In the genomic region with DNA sequence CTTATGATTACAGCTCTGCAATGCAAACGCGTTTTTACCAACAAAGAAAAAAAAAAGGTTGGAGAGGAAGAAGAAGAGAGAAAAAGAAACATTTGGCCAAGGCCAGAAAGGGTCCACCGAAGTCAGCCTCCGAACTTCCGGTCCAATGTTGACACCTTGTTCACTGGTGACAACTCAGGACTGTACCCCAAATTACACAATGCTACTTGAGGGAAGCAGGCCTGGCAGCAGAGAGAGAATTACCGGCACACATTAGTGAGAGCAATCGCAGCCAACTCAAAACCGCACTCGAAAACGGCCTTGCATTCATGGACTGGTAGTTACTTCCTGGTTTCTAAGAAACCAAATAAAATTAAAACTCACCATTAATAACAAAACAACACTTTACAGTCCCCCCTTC, we compare ENCODE assay signal across 8 cellular contexts.
DNase-seq lines count a peak whose midpoint lies in the region; ATAC-seq and TF ChIP-seq lines count a peak whose summit lies in the region.

No MANE protein-coding gene starts in this region.

- no peak overlapping the region for H3K4me3 ChIP-seq in GM12864 (ENCODE audit: low read depth, low read length)
- H3K4me3 ChIP-seq in stomach: no peak overlapping the region
- no peak overlapping the region for H3K4me3 ChIP-seq in testis

- DNase-seq in GM12864 (ENCODE audit: low read depth): peak; percentile 83
- peak; percentile 87 for DNase-seq in KBM-7
- peak in 2 of 3 donors; percentile 10 to 27 for DNase-seq in immature natural killer cell
- DNase-seq in ureter (ENCODE audit: low spot score): no peak
- DNase-seq in DMS53 (lab: John Stamatoyannopoulos, UW): no peak
- DNase-seq in stomach: no peak
- DNase-seq in testis: no peak

- H3K4me1 ChIP-seq in stomach (no peaks in the 10 kb centered on the region), testis (no peaks in the 10 kb centered on the region)

- no peaks in the 10 kb centered on the region for H3K36me3 ChIP-seq in stomach
- no peaks in the 10 kb centered on the region for H3K36me3 ChIP-seq in testis (ENCODE audit: low read depth, missing control alignments)

- peaks cover 3 to 9% (median 4%) of the 10 kb centered on the region in 3 donors for H3K27me3 Mint-ChIP-seq in immature natural killer cell (ENCODE audit: low read depth in 3 of 3)

- TF ChIP-seq POLR2A in stomach (IDR thresholded peaks at IDR 0.05) (no peak), testis (IDR thresholded peaks at IDR 0.05) (no peak)

- no peak for TF ChIP-seq EP300 in stomach (IDR thresholded peaks at IDR 0.05)

- ATAC-seq in GM21528 (IDR thresholded peaks at IDR 0.05; ENCODE audit: low FRiP score, unreplicated experiment): peak; percentile 81

- H3K27ac Mint-ChIP-seq in immature natural killer cell: peak overlapping the region; percentile 83 to 95 (median 89)

- H3K4me1 Mint-ChIP-seq in immature natural killer cell: peaks cover 39 to 54% of the 10 kb centered on the region in 2 donors

- in situ Hi-C loops in KBM-7 (cut with MboI; ENCODE audit: low pct_unique_long_range_greater_than_20kb, low sequenced_read_pairs): no loop called here

- H3K9me3 Mint-ChIP-seq in immature natural killer cell: no peaks in the 10 kb centered on the region

- intact Hi-C loops in stomach (cut with DNase I; ENCODE audit: low total_unique reads) (no loop called here), testis (cut with DNase I; ENCODE audit: low total_unique reads) (no loop called here)

- H3K36me3 Mint-ChIP-seq in immature natural killer cell: peaks cover 0 to 4% (median 3%) of the 10 kb centered on the region in 3 donors

- TF ChIP-seq CTCF in GM12864 (IDR thresholded peaks at IDR 0.05; ENCODE audit: low read depth, low read length, missing control alignments) (no peak), stomach (IDR thresholded peaks at IDR 0.05) (no peak), testis (IDR thresholded peaks at IDR 0.05) (no peak)

- H3K4me3 Mint-ChIP-seq in immature natural killer cell: peak overlapping the region; percentile 29 to 82 (median 69)

- H3K27ac ChIP-seq in stomach (no peak overlapping the region), testis (no peak overlapping the region)

- H3K27me3 ChIP-seq in stomach (no peaks in the 10 kb centered on the region), testis (no peaks in the 10 kb centered on the region)

- H3K9me3 ChIP-seq in stomach (no peaks in the 10 kb centered on the region), testis (no peaks in the 10 kb centered on the region)

- 81 to 85% (median 83%) methylated on average over 10 of the region's 10 CpGs for WGBS in stomach, 5 donors
- WGBS in testis, 2 donors: 39 to 61% methylated on average over 10 of the region's 10 CpGs

Comparison
In these comparisons a context has a peak if more than half of its experiments do, and no peak if none do; other contexts are left out.
1. DNase-seq: peak in GM12864 (single experiment), KBM-7 (single experiment) and immature natural killer cell (2 of 3); none in ureter (single experiment), DMS53 (single experiment), stomach (single experiment) and testis (single experiment).